10 cellular contexts compared by ENCODE assay signal in the genomic region with DNA sequence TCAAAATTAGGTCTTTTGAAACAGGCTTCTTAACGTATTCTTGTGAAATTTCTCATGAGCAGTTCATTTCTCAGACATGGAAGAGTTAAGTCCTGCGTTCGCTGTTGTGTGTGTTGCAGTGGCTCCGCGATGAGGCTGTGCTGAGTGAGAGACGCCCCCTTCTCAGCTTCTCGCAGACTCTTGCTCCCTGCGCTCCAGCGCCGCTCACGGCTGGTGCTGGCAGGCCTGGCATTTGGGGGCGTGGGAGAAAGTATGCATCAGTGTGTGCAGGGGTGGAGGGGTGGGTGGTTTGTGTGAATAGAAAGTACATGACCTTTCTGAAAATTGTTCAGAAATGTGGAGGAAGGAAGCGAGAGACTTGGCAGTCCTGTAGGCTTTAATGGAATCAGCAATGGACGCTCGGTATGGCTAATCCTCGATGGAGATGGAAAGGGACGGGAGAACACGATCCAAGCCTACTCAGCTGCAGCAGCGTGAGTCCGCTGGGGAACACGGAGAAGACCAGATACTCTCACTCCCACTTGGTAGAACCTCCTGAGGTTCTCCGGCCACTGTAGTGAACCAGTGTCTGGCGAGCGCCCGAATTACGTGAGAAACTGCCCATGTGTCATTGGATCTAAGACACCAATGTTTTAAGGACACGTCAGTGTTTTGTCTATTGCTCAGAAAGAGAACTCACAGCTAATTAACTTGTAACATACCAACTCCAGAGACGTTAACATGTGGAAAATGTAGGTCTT. TPM values are rescaled to one million over a fixed set of nuclear protein-coding genes. Genes with fewer than 3 reads are reported as not detected.
DNase-seq lines count a peak whose midpoint lies in the region; ATAC-seq and TF ChIP-seq lines count a peak whose summit lies in the region.
"Had no signal": no experiment of that assay in that cellular context is flagged by ENCODE, and none has a peak within 500 bp of the region (broad histone marks: within the 10 kb centered on the region; RNA-seq: fewer than 3 reads in every experiment).

No MANE protein-coding gene starts in this region.

- H3K9ac ChIP-seq in GM23248, result peak overlapping the region; percentile 76

- H3K79me2 ChIP-seq in GM23248 (ENCODE audit: insufficient read depth) (peaks cover 70% of the 10 kb centered on the region), hepatocyte (peaks cover 86% of the 10 kb centered on the region)

- no peaks in the 10 kb centered on the region for H3K9me3 ChIP-seq in GM23248 (ENCODE audit: low read depth)
- H3K9me3 ChIP-seq in hepatocyte (ENCODE audit: low read depth), result no peaks in the 10 kb centered on the region
- H3K9me3 ChIP-seq in HAP-1, result no peaks in the 10 kb centered on the region

- no peaks in the 10 kb centered on the region for H3K27me3 ChIP-seq in GM23248 (replicated peaks; ENCODE audit: insufficient read depth)
- H3K27me3 ChIP-seq in hepatocyte, result no peaks in the 10 kb centered on the region
- H3K27me3 ChIP-seq in HAP-1 (ENCODE audit: low read depth), result no peaks in the 10 kb centered on the region

- H3K27ac ChIP-seq in GM23248, result peak overlapping the region; percentile 87
- H3K27ac ChIP-seq in hepatocyte, result no peak overlapping the region

- H3K9me2 ChIP-seq in GM23248 (ENCODE audit: insufficient read depth) (no peaks in the 10 kb centered on the region), hepatocyte (replicated peaks; ENCODE audit: insufficient read depth) (no peaks in the 10 kb centered on the region)

- H4K20me1 ChIP-seq in GM23248 (ENCODE audit: insufficient read depth), result no peaks in the 10 kb centered on the region
- no peaks in the 10 kb centered on the region for H4K20me1 ChIP-seq in hepatocyte (ENCODE audit: insufficient read depth, poor library complexity, severe bottlenecking)

- H3F3A ChIP-seq in GM23248 (ENCODE audit: insufficient read depth), result peaks cover 17% of the 10 kb centered on the region

- H2AFZ ChIP-seq in GM23248 (peak overlapping the region; percentile 73), hepatocyte (no peak overlapping the region)

- TF ChIP-seq CTCF in astrocyte of the cerebellum (IDR thresholded peaks at IDR 0.05; ENCODE audit: low read depth, low read length, missing control alignments), result peak; percentile 35
- TF ChIP-seq CTCF in hepatocyte (IDR thresholded peaks at IDR 0.05; ENCODE audit: poor library complexity), result no peak

- no peaks in the 10 kb centered on the region for H3K36me3 ChIP-seq in GM23248 (ENCODE audit: low read depth)
- H3K36me3 ChIP-seq in hepatocyte (replicated peaks; ENCODE audit: insufficient read depth, low read depth), result no peaks in the 10 kb centered on the region
- peaks cover 3% of the 10 kb centered on the region; the same call in 1 of the 2 replicates for H3K36me3 ChIP-seq in HAP-1 (replicated peaks)

- ATAC-seq in GM18517 (IDR thresholded peaks at IDR 0.05; ENCODE audit: unreplicated experiment), result no peak
- ATAC-seq: K562 had no signal

- WGBS in GM23248 (ENCODE audit: low coverage in 1 of 2, low lambda C conversion rate in 2 of 2, missing lambda C conversion rate in 2 of 2), 2 experiments, result 21 to 22% methylated on average over 28 of the region's 28 CpGs
- WGBS in hepatocyte (ENCODE audit: low lambda C conversion rate, missing lambda C conversion rate), result 87% methylated on average over 28 of the region's 28 CpGs

- H3K4me1 ChIP-seq in GM23248 (ENCODE audit: insufficient read depth) (peaks cover 15% of the 10 kb centered on the region), hepatocyte (ENCODE audit: insufficient read depth) (peaks cover 2% of the 10 kb centered on the region), HAP-1 (peaks cover 2% of the 10 kb centered on the region; the same call in 1 of the 2 replicates)

- H3K4me2 ChIP-seq in GM23248 (ENCODE audit: unreplicated experiment), result peak overlapping the region; percentile 77
- no peak overlapping the region for H3K4me2 ChIP-seq in hepatocyte

- DNase-seq in GM23248 (peak; percentile 88), astrocyte of the cerebellum (ENCODE audit: low read depth) (no peak), left kidney (ENCODE audit: low read depth, low spot score) (peak; percentile 86), NCI-H128 (lab: John Stamatoyannopoulos, UW; ENCODE audit: unreplicated experiment) (no peak), hepatocyte (ENCODE audit: low spot score) (no peak), HAP-1 (ENCODE audit: low spot score in 2 of 2) (no peak)
- DNase-seq in stimulated activated CD4-positive, alpha-beta T cell treated with anti-CD3 and anti-CD28 coated beads, Interleukin-4, amount 100 ng/mL, for 24 hours, result peak; percentile 33
- DNase-seq: mesendoderm had no signal

- H3K4me3 ChIP-seq in GM23248 (peak overlapping the region; percentile 59), astrocyte of the cerebellum (ENCODE audit: low read depth, low read length) (no peak overlapping the region), hepatocyte (no peak overlapping the region), HAP-1 (no peak overlapping the region)
- H3K4me3 ChIP-seq: K562 had no signal

- in situ Hi-C loops in GM23248 (cut with MboI), result no loop called here
- in situ Hi-C loops in astrocyte of the cerebellum (cut with HindIII; ENCODE audit: low sequenced_read_pairs), result no loop called here
- in situ Hi-C loops in HAP-1 (cut with MboI; ENCODE audit: low sequenced_read_pairs), result no loop called here

RNA-seq across cellular contexts. Expression of gene TAB1, which starts 5.9 kb away (rescaled TPM):
- 13.4 and 16.9 TPM in 2 replicates for total RNA-seq in GM23248 (2014; rRNA removed; shearing (Covaris generic))
- polyA plus RNA-seq in GM23248 (2016; fragmentation: Nextera tagmentation; extraction: Ambion mirVana) (12.1 and 13.9 TPM in 2 replicates), hepatocyte (8.6 and 10.7 TPM in 2 replicates)
- total RNA-seq in hepatocyte, result 13.3 and 14.0 TPM in 2 replicates

RNA-seq across cellular contexts. Expression of gene MGAT3, which starts 51.3 kb away (rescaled TPM):
- total RNA-seq in GM23248 (2014; rRNA removed; shearing (Covaris generic)), result not detected in 2 replicates
- polyA plus RNA-seq in GM23248 (2016; fragmentation: Nextera tagmentation; extraction: Ambion mirVana), result not detected in 2 replicates
- 20.0 and 22.3 TPM in 2 replicates for total RNA-seq in hepatocyte
- polyA plus RNA-seq in hepatocyte, result 5.5 and 7.0 TPM in 2 replicates

RNA-seq across cellular contexts. Expression of gene SYNGR1, which starts 55.7 kb away (rescaled TPM):
- 5.2 and 6.1 TPM in 2 replicates for total RNA-seq in GM23248 (2014; rRNA removed; shearing (Covaris generic))
- polyA plus RNA-seq in GM23248 (2016; fragmentation: Nextera tagmentation; extraction: Ambion mirVana) (20.3 and 23.2 TPM in 2 replicates), hepatocyte (58.8 and 92.7 TPM in 2 replicates)
- 15.8 and 23.1 TPM in 2 replicates for total RNA-seq in hepatocyte

Comparison
In these comparisons a context has a peak if more than half of its experiments do, and no peak if none do; other contexts are left out.
1. DNase-seq: peak in GM23248 (single experiment), left kidney (single experiment) and stimulated activated CD4-positive, alpha-beta T cell treated with anti-CD3 and anti-CD28 coated beads, Interleukin-4, amount 100 ng/mL, for 24 hours (single experiment); none in astrocyte of the cerebellum (single experiment), NCI-H128 (single experiment), hepatocyte (single experiment) and HAP-1 (0 of 2).
2. RNA of gene MGAT3, which starts 51.3 kb away (total RNA-seq): 20.0 to 22.3 TPM in hepatocyte; not detected in GM23248; every median in the first group is over 10 times any median in the second.